12 cellular contexts compared by ENCODE assay signal in genomic region chr19:52492991-52493470, GRCh38. TPM values are rescaled to one million over a fixed set of nuclear protein-coding genes. Genes with fewer than 3 reads are reported as not detected.
A peak's percentile ranks its signal among the peaks of the same experiment; 100 is the strongest.
DNase-seq lines count a peak whose midpoint lies in the region; ATAC-seq and TF ChIP-seq lines count a peak whose summit lies in the region.
"Had no signal": no experiment of that assay in that cellular context is flagged by ENCODE, and none has a peak within 500 bp of the region (broad histone marks: within the 10 kb centered on the region; RNA-seq: fewer than 3 reads in every experiment).

No MANE protein-coding gene starts in this region.

- 10 to 14% (median 13%) methylated on average over 27 to 28 of the region's 28 CpGs for WGBS in stomach, 5 donors

- H3K4me1 Mint-ChIP-seq in activated CD4-positive, alpha-beta memory T cell treated with anti-CD3 and anti-CD28 coated beads for 36 hours (ENCODE audit: low read depth), result no peaks in the 10 kb centered on the region
- H3K4me1 Mint-ChIP-seq in activated CD4-positive, alpha-beta memory T cell treated with anti-CD3 and anti-CD28 coated beads, Interleukin-2, amount 10 ng/mL, durations not matched to agents 7 days and 5 days, result no peaks in the 10 kb centered on the region
- H3K4me1 Mint-ChIP-seq in chondrocyte (ENCODE audit: low read depth), result peaks cover 11% of the 10 kb centered on the region

- H3K27ac ChIP-seq in stomach, result no peak overlapping the region
- H3K27ac ChIP-seq: foreskin keratinocyte had no signal

- H3K36me3 Mint-ChIP-seq in activated CD4-positive, alpha-beta memory T cell treated with anti-CD3 and anti-CD28 coated beads for 36 hours, result peaks cover 46% of the 10 kb centered on the region
- peaks cover 5% of the 10 kb centered on the region for H3K36me3 Mint-ChIP-seq in activated CD4-positive, alpha-beta memory T cell treated with anti-CD3 and anti-CD28 coated beads, Interleukin-2, amount 10 ng/mL, durations not matched to agents 7 days and 5 days (ENCODE audit: low read depth)
- peaks cover 3% of the 10 kb centered on the region for H3K36me3 Mint-ChIP-seq in chondrocyte (ENCODE audit: low read depth)

- POLR2A ChIA-PET in activated CD4-positive, alpha-beta memory T cell treated with anti-CD3 and anti-CD28 coated beads for 36 hours (lab: Charles Lee), result no interaction called here
- POLR2A ChIA-PET in activated CD4-positive, alpha-beta memory T cell treated with anti-CD3 and anti-CD28 coated beads, Interleukin-2, amount 10 ng/mL, durations not matched to agents 7 days and 5 days (lab: Charles Lee), result no interaction called here

- H3K4me1 ChIP-seq in stomach, result peaks cover 0 to 4% (median 0%) of the 10 kb centered on the region in 4 donors
- H3K4me1 ChIP-seq: foreskin keratinocyte had no signal

- no peak for TF ChIP-seq POLR2A in stomach (IDR thresholded peaks at IDR 0.05)

- peak overlapping the region in 3 of 4 donors; percentile 8 to 23 (median 13) for H3K4me3 ChIP-seq in stomach

- CTCF ChIA-PET in activated CD4-positive, alpha-beta memory T cell treated with anti-CD3 and anti-CD28 coated beads for 36 hours (lab: Charles Lee), result no interaction called here
- CTCF ChIA-PET in activated CD4-positive, alpha-beta memory T cell treated with anti-CD3 and anti-CD28 coated beads, Interleukin-2, amount 10 ng/mL, durations not matched to agents 7 days and 5 days (lab: Charles Lee), result no interaction called here

- no peaks in the 10 kb centered on the region for H3K27me3 ChIP-seq in stomach
- H3K27me3 ChIP-seq: foreskin keratinocyte had no signal

- no peak for TF ChIP-seq EP300 in stomach (IDR thresholded peaks at IDR 0.05)

- peaks cover 3% of the 10 kb centered on the region for H3K27me3 Mint-ChIP-seq in activated CD4-positive, alpha-beta memory T cell treated with anti-CD3 and anti-CD28 coated beads for 36 hours
- no peaks in the 10 kb centered on the region for H3K27me3 Mint-ChIP-seq in activated CD4-positive, alpha-beta memory T cell treated with anti-CD3 and anti-CD28 coated beads, Interleukin-2, amount 10 ng/mL, durations not matched to agents 7 days and 5 days
- H3K27me3 Mint-ChIP-seq in chondrocyte (ENCODE audit: low read depth), result peaks cover 3% of the 10 kb centered on the region
- H3K27me3 Mint-ChIP-seq: natural killer cell treated with Interleukin-12 subunit alpha and Interleukin-12 subunit beta and Interleukin-15 and Interleukin-18, amount 100 ng/mL, for 72 hours had no signal

- intact Hi-C loops in activated CD4-positive, alpha-beta memory T cell treated with anti-CD3 and anti-CD28 coated beads for 36 hours (cut with micrococcal nuclease), result no loop called here
- intact Hi-C loops in stomach (cut with DNase I; ENCODE audit: low total_unique reads), result no loop called here

- H3K4me3 Mint-ChIP-seq in activated CD4-positive, alpha-beta memory T cell treated with anti-CD3 and anti-CD28 coated beads for 36 hours, result no peak overlapping the region
- H3K4me3 Mint-ChIP-seq in activated CD4-positive, alpha-beta memory T cell treated with anti-CD3 and anti-CD28 coated beads, Interleukin-2, amount 10 ng/mL, durations not matched to agents 7 days and 5 days, result no peak overlapping the region
- peak overlapping the region; percentile 56 for H3K4me3 Mint-ChIP-seq in chondrocyte (ENCODE audit: unreplicated experiment)
- H3K4me3 Mint-ChIP-seq: natural killer cell treated with Interleukin-12 subunit alpha and Interleukin-12 subunit beta and Interleukin-15 and Interleukin-18, amount 100 ng/mL, for 72 hours had no signal

- peaks cover 58% of the 10 kb centered on the region for H3K9me3 Mint-ChIP-seq in activated CD4-positive, alpha-beta memory T cell treated with anti-CD3 and anti-CD28 coated beads for 36 hours
- peaks cover 40% of the 10 kb centered on the region for H3K9me3 Mint-ChIP-seq in activated CD4-positive, alpha-beta memory T cell treated with anti-CD3 and anti-CD28 coated beads, Interleukin-2, amount 10 ng/mL, durations not matched to agents 7 days and 5 days
- peaks cover 43% of the 10 kb centered on the region for H3K9me3 Mint-ChIP-seq in chondrocyte (ENCODE audit: low read depth)

- H3K9me3 ChIP-seq in stomach, result peaks cover 29 to 98% (median 88%) of the 10 kb centered on the region in 4 donors

- peaks cover 0 to 35% (median 2%) of the 10 kb centered on the region in 4 donors for H3K36me3 ChIP-seq in stomach

- ATAC-seq in HG02885 (IDR thresholded peaks at IDR 0.05; ENCODE audit: poor library complexity, unreplicated experiment), result no peak
- ATAC-seq in GM18867 (IDR thresholded peaks at IDR 0.05; ENCODE audit: unreplicated experiment), result no peak
- no peak for ATAC-seq in HG03139 (IDR thresholded peaks at IDR 0.05; ENCODE audit: unreplicated experiment)
- ATAC-seq: foreskin keratinocyte had no signal

- no peak overlapping the region for H3K27ac Mint-ChIP-seq in activated CD4-positive, alpha-beta memory T cell treated with anti-CD3 and anti-CD28 coated beads for 36 hours
- no peak overlapping the region for H3K27ac Mint-ChIP-seq in activated CD4-positive, alpha-beta memory T cell treated with anti-CD3 and anti-CD28 coated beads, Interleukin-2, amount 10 ng/mL, durations not matched to agents 7 days and 5 days
- H3K27ac Mint-ChIP-seq in chondrocyte (ENCODE audit: unreplicated experiment), result no peak overlapping the region
- H3K27ac Mint-ChIP-seq: natural killer cell treated with Interleukin-12 subunit alpha and Interleukin-12 subunit beta and Interleukin-15 and Interleukin-18, amount 100 ng/mL, for 72 hours had no signal

- peak; percentile 12 for DNase-seq in activated CD4-positive, alpha-beta memory T cell treated with anti-CD3 and anti-CD28 coated beads for 36 hours
- no peak for DNase-seq in activated CD4-positive, alpha-beta memory T cell treated with anti-CD3 and anti-CD28 coated beads, Interleukin-2, amount 10 ng/mL, durations not matched to agents 7 days and 5 days
- no peak for DNase-seq in chondrocyte (ENCODE audit: low spot score)
- peak; percentile 91 for DNase-seq in islet precursor cell
- no peak for DNase-seq in stomach
- DNase-seq: activated CD8-positive, alpha-beta memory T cell treated with anti-CD3 and anti-CD28 coated beads, Interleukin-2, amount 50 U/mL, for 48 hours; NCI-H524 had no signal

- TF ChIP-seq CTCF in chondrocyte (IDR thresholded peaks at IDR 0.05) (peak; percentile 38), stomach (IDR thresholded peaks at IDR 0.05) (peak in 1 of 7 experiments; percentile 7)

RNA-seq across cellular contexts. Expression of gene ZNF808, which starts 34.4 kb away (rescaled TPM):
- total RNA-seq in activated CD4-positive, alpha-beta memory T cell treated with anti-CD3 and anti-CD28 coated beads for 36 hours, result 10 to 100 TPM; 31.8 to 32.9 TPM
- 10 to 100 TPM; 36.7 to 42.6 TPM for total RNA-seq in activated CD4-positive, alpha-beta memory T cell treated with anti-CD3 and anti-CD28 coated beads, Interleukin-2, amount 10 ng/mL, durations not matched to agents 7 days and 5 days
- 19.1 to 24.5 TPM (median 20.0 TPM) in 3 replicates for total RNA-seq in chondrocyte
- total RNA-seq in stomach, result 10 to 100 TPM; 11.7 to 41.5 (median 24.8) TPM
- 1 to 10 TPM in 2 of 3 donors, under 1 TPM in 1; 0.92 to 1.9 (median 1.5) TPM for polyA plus RNA-seq in stomach

RNA-seq across cellular contexts. Expression of gene ZNF578, which starts 39.7 kb away (rescaled TPM):
- total RNA-seq in activated CD4-positive, alpha-beta memory T cell treated with anti-CD3 and anti-CD28 coated beads for 36 hours, result under 1 TPM; 0.56 to 0.78 TPM
- total RNA-seq in activated CD4-positive, alpha-beta memory T cell treated with anti-CD3 and anti-CD28 coated beads, Interleukin-2, amount 10 ng/mL, durations not matched to agents 7 days and 5 days, result 1 to 10 TPM in 1 of 2 experiments, under 1 TPM in 1; 0.95 to 1.2 TPM
- total RNA-seq in chondrocyte (not detected in 3 replicates), stomach (1 to 10 TPM in 1 of 5 donors, under 1 TPM in 1, not detected in 3; 0.45 to 4.4 TPM)
- under 1 TPM in 2 of 3 donors, not detected in 1; 0.25 to 0.43 TPM for polyA plus RNA-seq in stomach

Comparison
In these comparisons a context has a peak if more than half of its experiments do, and no peak if none do; other contexts are left out.
1. DNase-seq: peak in activated CD4-positive, alpha-beta memory T cell treated with anti-CD3 and anti-CD28 coated beads for 36 hours (single experiment) and islet precursor cell (single experiment); none in activated CD4-positive, alpha-beta memory T cell treated with anti-CD3 and anti-CD28 coated beads, Interleukin-2, amount 10 ng/mL, durations not matched to agents 7 days and 5 days (single experiment), chondrocyte (single experiment) and stomach (single experiment).